ENCODE assay signal across 8 cellular contexts in the genomic region with DNA sequence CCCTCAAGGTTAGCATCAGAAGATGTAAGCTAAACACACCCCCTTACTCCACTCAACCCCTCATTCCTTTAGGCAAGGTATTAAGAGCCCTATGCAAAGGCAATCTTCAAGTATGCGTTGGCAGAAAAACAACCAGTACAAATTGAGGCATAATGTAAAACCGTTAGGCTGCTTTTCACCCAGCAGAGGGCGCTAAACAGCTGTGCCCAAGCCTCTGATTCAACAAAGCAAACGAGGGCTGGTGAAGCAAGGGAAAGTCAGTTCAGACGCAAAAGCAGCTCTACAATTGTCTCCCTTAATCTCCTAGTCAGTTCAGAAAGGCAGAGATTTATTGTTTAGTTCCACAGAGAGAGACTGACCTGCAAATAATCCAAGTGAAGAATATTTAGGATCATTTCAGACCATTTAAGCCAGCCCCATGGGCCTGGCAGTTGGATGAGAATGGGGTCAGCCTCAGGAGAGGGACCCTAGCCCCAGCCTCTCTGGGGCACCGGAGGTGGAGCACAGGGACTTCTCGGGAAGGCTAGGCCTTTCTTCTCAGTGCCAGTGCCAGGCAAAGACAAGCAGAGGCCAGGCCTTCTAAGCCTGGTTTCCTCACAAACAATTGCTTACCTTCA. TPM values are rescaled to one million over a fixed set of nuclear protein-coding genes. Genes with fewer than 3 reads are reported as not detected.
DNase-seq lines count a peak whose midpoint lies in the region; ATAC-seq and TF ChIP-seq lines count a peak whose summit lies in the region.

No MANE protein-coding gene starts in this region.

- intact Hi-C loops in lower leg skin (cut with DNase I; ENCODE audit: low total_unique reads), result loop anchor here (10.0 kb wide), 1 partner anchor 115 kb away; no protein-coding TSS in a partner anchor

- DNase-seq in DMS79 (lab: John Stamatoyannopoulos, UW) (peak; percentile 81), NCI-H526 treated with DMSO at 0.1 percent for 48 hours (lab: John Stamatoyannopoulos, UW) (peak; percentile 74), dermis microvascular lymphatic vessel endothelial cell (ENCODE audit: low read depth in 2 of 2) (peak; percentile 72 to 88), lower leg skin (ENCODE audit: low spot score in 2 of 2) (peak; percentile 60 to 89)
- DNase-seq in activated CD4-positive, alpha-beta T cell treated with anti-CD3 and anti-CD28 coated beads, Interleukin-2, amount 50 U/mL, for 1 hour, result peak; percentile 69
- DNase-seq in stimulated activated CD4-positive, alpha-beta T cell treated with anti-CD3 and anti-CD28 coated beads, Interleukin-4, amount 100 ng/mL, for 48 hours (ENCODE audit: low read depth in 2 of 2), result peak; percentile 56 to 60

- H3K4me3 ChIP-seq in lower leg skin (ENCODE audit: low read depth, poor library complexity, severe bottlenecking), result no peak overlapping the region

- TF ChIP-seq POLR2A in lower leg skin (IDR thresholded peaks at IDR 0.05), result no peak

- ATAC-seq in HG03196 (IDR thresholded peaks at IDR 0.05; ENCODE audit: unreplicated experiment) (peak; percentile 56), HG03520 (IDR thresholded peaks at IDR 0.05; ENCODE audit: unreplicated experiment) (no peak)

- peak in 1 of 3 donors; percentile 66 for TF ChIP-seq CTCF in lower leg skin (IDR thresholded peaks at IDR 0.05)

- 13 to 15% methylated on average over 7 of the region's 7 CpGs for WGBS in lower leg skin, 2 donors

RNA-seq across cellular contexts. Expression of gene DCAF5, which starts 23.5 kb away (rescaled TPM):
- total RNA-seq in dermis microvascular lymphatic vessel endothelial cell, result 9.5 and 16.6 TPM in 2 replicates
- 10 to 100 TPM; 31.8 to 60.0 (median 38.5) TPM for total RNA-seq in lower leg skin
